ENCODE assay signal across 28 cellular contexts in genomic region chr15:77305953-77306352, GRCh38.
A peak's percentile ranks its signal among the peaks of the same experiment; 100 is the strongest.
DNase-seq lines count a peak whose midpoint lies in the region; ATAC-seq, FAIRE-seq and TF ChIP-seq lines count a peak whose summit lies in the region.
"Had no signal": no experiment of that assay in that cellular context is flagged by ENCODE, and none has a peak within 500 bp of the region (broad histone marks: within the 10 kb centered on the region; RNA-seq: fewer than 3 reads in every experiment).

No MANE protein-coding gene starts in this region.

- H3K36me3 ChIP-seq in A673 (ENCODE audit: insufficient read depth, low read length, poor library complexity, severe bottlenecking), result no peaks in the 10 kb centered on the region
- H3K36me3 ChIP-seq in IMR-90 (ENCODE audit: control insufficient read depth, insufficient read depth, low read length), result no peaks in the 10 kb centered on the region
- H3K36me3 ChIP-seq in K562 (ENCODE audit: control insufficient read depth, insufficient read depth, low read length), result no peaks in the 10 kb centered on the region
- H3K36me3 ChIP-seq: BE2C, BLaER1 had no signal

- in situ Hi-C loops in IMR-90 (cut with MboI; ENCODE audit: low sequenced_read_pairs) (no loop called here), K562 (cut with MboI) (no loop called here)

- H2AK5ac ChIP-seq in IMR-90 (ENCODE audit: low read depth, low read length), result no peak overlapping the region

- no peak overlapping the region for H4K91ac ChIP-seq in IMR-90 (ENCODE audit: insufficient read depth, low read depth, low read length)

- CTCF ChIA-PET in A673 (lab: Charles Lee) (no interaction called here), IMR-90 (lab: Yijun Ruan, JAX) (no interaction called here), K562 (lab: Yijun Ruan, JAX; ENCODE audit: low intra/inter-chr PET ratio) (no interaction called here)

- no peaks in the 10 kb centered on the region for H3K27me3 ChIP-seq in A673 (replicated peaks; ENCODE audit: insufficient read depth, low read depth, low read length, poor library complexity)
- no peaks in the 10 kb centered on the region for H3K27me3 ChIP-seq in IMR-90 (ENCODE audit: control insufficient read depth, insufficient read depth, low read length)
- H3K27me3 ChIP-seq in K562 (ENCODE audit: control insufficient read depth in 2 of 2, insufficient read depth in 2 of 2, low read length in 2 of 2), result no peaks in the 10 kb centered on the region
- H3K27me3 ChIP-seq: BE2C, BLaER1 had no signal

- BruUV-seq in A673 (replicated peaks; lab: Mats Ljungman, UMichigan), result no TSS peak
- no TSS peak for BruUV-seq in IMR-90 (replicated peaks; lab: Mats Ljungman, UMichigan)
- BruUV-seq in K562 (replicated peaks; lab: Mats Ljungman, UMichigan), result no TSS peak

- intact Hi-C loops in A673 (cut with micrococcal nuclease; ENCODE audit: unreplicated experiment), result no loop called here
- intact Hi-C loops in IMR-90 (cut with micrococcal nuclease), result no loop called here
- intact Hi-C loops in K562 (cut with micrococcal nuclease), result loop anchor here (5.0 kb wide), 1 partner anchor 191 kb away; no protein-coding TSS in a partner anchor

- H2BK5ac ChIP-seq in IMR-90 (ENCODE audit: low read depth, low read length, poor library complexity, severe bottlenecking), result no peak overlapping the region

- no peak for TF ChIP-seq EP300 in K562 (IDR thresholded peaks at IDR 0.05; ENCODE audit: low read length)

- H3K27ac ChIP-seq in A673 (ENCODE audit: low read depth, low read length, poor library complexity, severe bottlenecking) (peak overlapping the region; percentile 56), IMR-90 (ENCODE audit: insufficient read depth, low read length) (no peak overlapping the region), K562 (ENCODE audit: extremely low read depth, low read depth, low read length) (peak overlapping the region; percentile 69; the same call in 2 of the 3 replicates)
- H3K27ac ChIP-seq: BLaER1 had no signal

- TF ChIP-seq CTCF in A673 (conservative IDR thresholded peaks at IDR 0.05; ENCODE audit: low read depth, low read length), result no peak
- TF ChIP-seq CTCF in IMR-90 (conservative IDR thresholded peaks at IDR 0.05; ENCODE audit: low read depth, low read length), result no peak
- no peak for TF ChIP-seq CTCF in K562 (IDR thresholded peaks at IDR 0.05 in 2 of 3, conservative IDR thresholded peaks at IDR 0.05 in 1 of 3; ENCODE audit: insufficient read depth in 2 of 3, low read depth in 1 of 3, low read length in 3 of 3)

- H3K9me3 ChIP-seq in A673 (ENCODE audit: low read depth, low read length, poor library complexity, severe bottlenecking) (no peaks in the 10 kb centered on the region), IMR-90 (ENCODE audit: control insufficient read depth, insufficient read depth, low read length) (no peaks in the 10 kb centered on the region), K562 (replicated peaks; ENCODE audit: control insufficient read depth, insufficient read depth, low read depth, low read length) (no peaks in the 10 kb centered on the region)
- H3K9me3 ChIP-seq: BE2C, BLaER1 had no signal

- H3K4me3 ChIP-seq in A673 (ENCODE audit: low read depth, low read length, poor library complexity, severe bottlenecking) (no peak overlapping the region), IMR-90 (ENCODE audit: insufficient read depth, low read depth, low read length) (no peak overlapping the region), K562 (no peak overlapping the region)
- H3K4me3 ChIP-seq: BLaER1, GM12878 had no signal

- H3K9ac ChIP-seq in IMR-90 (ENCODE audit: low read depth, low read length), result no peak overlapping the region
- H3K9ac ChIP-seq in K562 (ENCODE audit: insufficient read depth in 1 of 2, low read depth in 2 of 2, low read length in 2 of 2), result peak overlapping the region in 1 of 2 experiments; percentile 42; a peak in 2 of 4 replicates
- H3K9ac ChIP-seq: BLaER1 had no signal

- H2BK20ac ChIP-seq in IMR-90 (ENCODE audit: low read depth, low read length), result no peak overlapping the region

- POLR2A ChIA-PET in A673 (lab: Charles Lee; ENCODE audit: low non-redundant PET), result no interaction called here
- POLR2A ChIA-PET in IMR-90 (lab: Charles Lee; ENCODE audit: unreplicated experiment), result no interaction called here
- POLR2A ChIA-PET in K562 (lab: Yijun Ruan, JAX), result no interaction called here

- H3K79me1 ChIP-seq in IMR-90 (ENCODE audit: low read depth in 1 of 2, low read length in 2 of 2), result peaks cover 16 to 65% of the 10 kb centered on the region in 2 experiments

- WGBS in IMR-90 (ENCODE audit: extremely low coverage in 2 of 2, insufficient read length in 1 of 2), 2 experiments, result no CpG with 5 or more reads among the region's 2 CpGs
- 9% methylated on average over 2 of the region's 2 CpGs for WGBS in K562 (ENCODE audit: insufficient coverage, low coverage, missing lambda C conversion rate)

- H3K23ac ChIP-seq in IMR-90 (ENCODE audit: low read depth, low read length), result no peak overlapping the region

- ATAC-seq in IMR-90 (ENCODE audit: low read depth) (no peak), K562 (peak; percentile 43; the same call in 1 of the 3 replicates), SK-N-SH treated with all-trans-retinoic acid at 6 μM for 48 hours (no peak), GM18517 (IDR thresholded peaks at IDR 0.05; ENCODE audit: unreplicated experiment) (no peak)
- ATAC-seq: GM12878 had no signal

- no peak overlapping the region for H2AK9ac ChIP-seq in IMR-90 (replicated peaks; ENCODE audit: low read depth, low read length, poor library complexity)

- H3K9me1 ChIP-seq in IMR-90 (ENCODE audit: insufficient read depth, low read length) (no peaks in the 10 kb centered on the region; the same call in 1 of the 2 replicates), K562 (ENCODE audit: control insufficient read depth, insufficient read depth, low read length) (no peaks in the 10 kb centered on the region)

- FAIRE-seq in K562 (lab: Jason Lieb, UNC), result no peak
- FAIRE-seq: A204.1, GM12878, GM12892, GM18507, GM19239 had no signal

- H3K4me2 ChIP-seq in IMR-90 (ENCODE audit: low read depth, low read length) (no peak overlapping the region), K562 (ENCODE audit: insufficient read depth, low read length) (peak overlapping the region; percentile 41)
- H3K4me2 ChIP-seq: BLaER1 had no signal

- no peak overlapping the region for H3K18ac ChIP-seq in IMR-90 (ENCODE audit: low read depth, low read length)

- no peak for TF ChIP-seq RAD21 in IMR-90 (IDR thresholded peaks at IDR 0.05; ENCODE audit: low read length)
- TF ChIP-seq RAD21 in K562 (CRISPR knock-in tag; conservative IDR thresholded peaks at IDR 0.05 in 1 of 2, IDR thresholded peaks at IDR 0.05 in 1 of 2), result no peak

- peaks cover 31% of the 10 kb centered on the region; the same call in 1 of the 2 replicates for H4K20me1 ChIP-seq in IMR-90 (ENCODE audit: insufficient read depth, low read length)
- H4K20me1 ChIP-seq in K562 (replicated peaks; ENCODE audit: control insufficient read depth, insufficient read depth, low read length), result no peaks in the 10 kb centered on the region
- H4K20me1 ChIP-seq: BLaER1 had no signal

- H2AFZ ChIP-seq in IMR-90 (replicated peaks; ENCODE audit: low read length, poor library complexity) (no peak overlapping the region), K562 (ENCODE audit: low read depth, low read length) (peak overlapping the region; percentile 89)

- no peak overlapping the region for H3K56ac ChIP-seq in IMR-90 (ENCODE audit: extremely low read depth, insufficient read depth, low read length)

- peaks cover 2% of the 10 kb centered on the region; the same call in 1 of the 3 replicates for H3K79me2 ChIP-seq in K562 (ENCODE audit: control insufficient read depth, insufficient read depth, low read length)

- DNase-seq in A673 (ENCODE audit: low spot score) (no peak), IMR-90 (no peak), K562 (ENCODE audit: extremely low read depth in 1 of 4, low spot score in 3 of 4) (peak in 1 of 4 experiments; percentile 23), erythroblast (lab: John Stamatoyannopoulos, UW) (peak; percentile 14 to 18), AG20443 (ENCODE audit: low spot score) (no peak)
- DNase-seq in stimulated activated CD4-positive, alpha-beta T cell treated with anti-CD3 and anti-CD28 coated beads, Interleukin-4, amount 100 ng/mL, for 1 hour, result no peak
- DNase-seq: 8988T; BE2C; C1 segment of cervical spinal cord; CD4-positive, alpha-beta memory T cell; CD4-positive, CD25-positive, alpha-beta regulatory T cell; CD8-positive, alpha-beta memory T cell; COR-L47; DMS 273 treated with DMSO at 0.1 percent for 48 hours; DMS153; DMS53; DMS79; DND-41; EL; GDM1 had no signal

- TF ChIP-seq POLR2A in IMR-90 (IDR thresholded peaks at IDR 0.05; ENCODE audit: low read depth, low read length) (no peak), K562 (conservative IDR thresholded peaks at IDR 0.05) (no peak), erythroblast (IDR thresholded peaks at IDR 0.05; ENCODE audit: low read length) (no peak)

- H3K4me1 ChIP-seq in A673 (ENCODE audit: insufficient read depth, low read length, poor library complexity, severe bottlenecking) (peaks cover 51% of the 10 kb centered on the region), IMR-90 (ENCODE audit: control insufficient read depth, insufficient read depth, low read length) (peaks cover 11% of the 10 kb centered on the region), K562 (replicated peaks in 1 of 2; ENCODE audit: control insufficient read depth in 2 of 2, insufficient read depth in 2 of 2, low read length in 2 of 2) (peaks cover 0 to 5% of the 10 kb centered on the region in 2 experiments; a peak in 2 of 5 replicates)
- H3K4me1 ChIP-seq: BE2C, BLaER1 had no signal

- H2BK15ac ChIP-seq in IMR-90 (ENCODE audit: low read depth, low read length), result no peak overlapping the region

- H4K5ac ChIP-seq in IMR-90 (ENCODE audit: low read depth, low read length), result no peak overlapping the region

- H2BK120ac ChIP-seq in IMR-90 (ENCODE audit: low read depth, low read length), result no peak overlapping the region

- H4K8ac ChIP-seq in IMR-90 (ENCODE audit: low read depth in 2 of 2, low read length in 2 of 2), result no peak overlapping the region

- H3K4ac ChIP-seq in IMR-90 (ENCODE audit: low read depth, low read length), result no peak overlapping the region

- no peak overlapping the region for H3K14ac ChIP-seq in IMR-90 (replicated peaks; ENCODE audit: low read depth, low read length)

- dilution Hi-C loops in IMR-90 (cut with HindIII; ENCODE audit: low sequenced_read_pairs, unreplicated experiment), result no loop called here

TF ChIP-seq in IMR-90, 13 proteins besides CTCF, POLR2A, EP300 and RAD21 (continues in another document):
- peak; percentile 30; the same call in 1 of the 2 replicates for TF ChIP-seq NFE2L2 (IDR thresholded peaks at IDR 0.05; ENCODE audit: low read depth, low read length)
- no peak for TF ChIP-seq FOS (IDR thresholded peaks at IDR 0.05; ENCODE audit: low read depth, low read length)

TF ChIP-seq in SK-N-SH treated with all-trans-retinoic acid at 6 μM for 48 hours, 23 proteins besides CTCF, POLR2A, EP300 and RAD21 (continues in another document):
- TF ChIP-seq OSR1 (CRISPR knock-in tag; IDR thresholded peaks at IDR 0.05) (no peak), SNAI2 (CRISPR knock-in tag; IDR thresholded peaks at IDR 0.05) (no peak)

Comparison
In these comparisons a context has a peak if more than half of its experiments do, and no peak if none do; other contexts are left out.
1. DNase-seq: peak in erythroblast (2 of 2); none in A673 (single experiment), IMR-90 (single experiment), stimulated activated CD4-positive, alpha-beta T cell treated with anti-CD3 and anti-CD28 coated beads, Interleukin-4, amount 100 ng/mL, for 1 hour (single experiment) and AG20443 (single experiment).